In the genomic region with DNA sequence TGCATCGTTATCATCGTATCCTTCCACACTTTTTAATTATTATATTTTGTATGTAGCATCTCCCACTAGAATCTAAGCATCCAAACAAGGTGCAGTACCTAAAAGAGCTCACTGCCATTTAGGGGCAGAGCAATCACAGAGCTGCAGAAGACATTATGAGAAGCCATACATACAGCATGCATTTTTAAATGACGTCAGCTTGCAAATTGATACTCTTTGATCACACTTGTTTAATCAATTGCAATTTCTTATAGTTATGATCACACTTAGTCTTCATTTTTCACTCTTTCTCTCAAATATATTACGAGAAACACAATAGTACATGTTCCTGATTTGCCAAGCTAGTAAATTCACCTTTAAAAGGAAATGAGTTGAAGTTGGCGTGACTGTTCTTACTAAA, we compare ENCODE assay signal across 35 cellular contexts.
"Had no signal": no experiment of that assay in that cellular context is flagged by ENCODE, and none has a peak within 500 bp of the region (broad histone marks: within the 10 kb centered on the region; RNA-seq: fewer than 3 reads in every experiment).

No MANE protein-coding gene starts in this region.

- H3K9ac ChIP-seq: KMS-11 had no signal

- H3K27ac ChIP-seq: KMS-11 had no signal

- H3K4me2 ChIP-seq: KMS-11 had no signal

- DNase-seq: Karpas-422, Kasumi-1, MG63, MM.1S, MV-4-11, NCI-H1048, NCI-H1092, NCI-H1092 treated with DMSO at 0.1 percent for 48 hours, NCI-H1105, NCI-H1105 treated with DMSO at 0.1 percent for 48 hours, NCI-H1417, NCI-H1417 treated with DMSO at 0.1 percent for 48 hours, NCI-H1436, NCI-H1436 treated with DMSO at 0.1 percent for 48 hours, NCI-H146, NCI-H1694, NCI-H1694 treated with DMSO at 0.1 percent for 48 hours, NCI-H187, NCI-H187 treated with DMSO at 0.1 percent for 48 hours, NCI-H1930, NCI-H2029, NCI-H2029 treated with DMSO at 0.1 percent for 48 hours, NCI-H2081, NCI-H2081 treated with DMSO at 0.1 percent for 48 hours, NCI-H2107, NCI-H2171, NCI-H2171 treated with DMSO at 0.1 percent for 48 hours, NCI-H2227 treated with DMSO at 0.1 percent for 48 hours, NCI-H226, NCI-H345, NCI-H446, NCI-H446 treated with DMSO at 0.1 percent for 48 hours, NCI-H510A, NCI-H510A treated with DMSO at 0.1 percent for 48 hours had no signal

- H3K36me3 ChIP-seq: MG63 had no signal

- H3K9me3 ChIP-seq: MG63 had no signal

- H3K27me3 ChIP-seq: MG63 had no signal

- H3K4me3 ChIP-seq: MG63 had no signal
